ENCODE assay signal across 1 cellular context in genomic region chrX:3639236-3639635, GRCh38.
TF ChIP-seq lines count a peak whose summit lies in the region.

No MANE protein-coding gene starts in this region.

TF ChIP-seq in SK-N-SH, 30 proteins besides CTCF, POLR2A, EP300 and RAD21 (continued from another document):
- TF ChIP-seq MAX (IDR thresholded peaks at IDR 0.05; ENCODE audit: low read depth): no peak
- no peak for TF ChIP-seq GABPA (IDR thresholded peaks at IDR 0.05; ENCODE audit: low read depth)
TF ChIP-seq in SK-N-SH: peak in this region for 0.
